In the genomic region with DNA sequence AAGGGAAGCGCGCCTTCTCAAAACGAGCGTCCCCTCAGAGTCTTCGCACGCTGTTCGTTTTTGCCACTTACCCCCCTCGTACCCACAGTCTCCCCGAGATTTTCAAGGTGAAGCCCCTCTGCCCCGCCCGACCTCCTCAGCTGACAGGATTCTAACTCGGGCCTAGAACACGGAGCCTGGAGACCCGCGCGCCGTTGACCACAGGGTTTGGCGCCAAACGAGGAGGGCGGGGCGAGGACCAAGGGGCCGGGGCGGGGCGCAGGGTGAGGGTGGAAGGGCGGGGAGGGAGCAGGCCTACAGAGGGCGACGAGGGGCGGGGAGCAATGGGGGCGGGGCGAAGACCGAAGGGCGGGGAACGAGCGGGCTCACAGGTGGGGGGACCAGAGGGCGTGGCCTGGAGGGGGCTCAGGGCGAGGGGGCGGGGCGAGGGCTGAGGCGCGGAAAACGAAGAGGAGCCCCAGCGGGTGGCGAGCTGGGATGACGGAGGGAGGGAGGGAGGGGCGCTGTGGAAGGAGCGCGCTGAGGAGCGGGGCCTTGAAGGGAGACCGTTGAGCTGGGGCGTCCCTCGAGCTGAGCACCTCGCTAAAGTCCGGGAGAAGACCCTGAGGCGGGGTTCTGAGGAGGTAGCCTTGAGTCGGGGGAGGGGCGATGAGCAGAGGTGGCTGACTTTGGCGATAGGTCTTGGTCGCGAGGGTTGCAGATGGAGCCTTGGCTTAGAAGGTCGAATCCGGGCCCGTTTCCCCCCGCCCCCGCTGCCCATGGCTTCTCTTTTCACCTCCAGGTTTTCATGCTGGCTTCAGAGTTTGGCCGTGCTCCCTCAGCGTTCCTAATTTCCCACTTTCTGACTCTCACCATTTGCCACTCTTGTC, we compare ENCODE assay signal across 8 cellular contexts. TPM values are rescaled to one million over a fixed set of nuclear protein-coding genes. Genes with fewer than 3 reads are reported as not detected.
DNase-seq lines count a peak whose midpoint lies in the region; ATAC-seq and TF ChIP-seq lines count a peak whose summit lies in the region.

TSS of gene DMC1 (minus strand) at position 212 of the 869 bp plus-strand sequence. CDS start 1,927 bp downstream, outside the sequence.

- H3K4me3 ChIP-seq in liver (ENCODE audit: low read depth in 1 of 3, low read length in 3 of 3) = peak within 1 kb of the TSS; percentile 20 to 77 (median 64)

- TF ChIP-seq POLR2A in GM10847 (IDR thresholded peaks at IDR 0.05; ENCODE audit: extremely low read depth, insufficient read length) = peak; percentile 34

- DNase-seq in NCI-H82 (lab: John Stamatoyannopoulos, UW) (peak; percentile 97), dermis blood vessel endothelial cell (peak; percentile 72)
- peak; percentile 98 for DNase-seq in activated CD4-positive, alpha-beta memory T cell treated with anti-CD3 and anti-CD28 coated beads, Interleukin-2, amount 10 ng/mL, durations not matched to agents 7 days and 5 days
- peak; percentile 99 for DNase-seq in stimulated activated CD4-positive, alpha-beta T cell treated with anti-CD3 and anti-CD28 coated beads, Interleukin-4, amount 100 ng/mL, for 1 hour

- no peaks in the 10 kb centered on the region for H3K36me3 ChIP-seq in liver (ENCODE audit: control insufficient read depth in 4 of 4, insufficient read depth in 3 of 4, low read depth in 1 of 4, low read length in 3 of 4)

- no peaks in the 10 kb centered on the region for H3K9me3 Mint-ChIP-seq in activated CD4-positive, alpha-beta memory T cell treated with anti-CD3 and anti-CD28 coated beads, Interleukin-2, amount 10 ng/mL, durations not matched to agents 7 days and 5 days

- peak within 1 kb of the TSS; percentile 89 for H3K4me3 Mint-ChIP-seq in activated CD4-positive, alpha-beta memory T cell treated with anti-CD3 and anti-CD28 coated beads, Interleukin-2, amount 10 ng/mL, durations not matched to agents 7 days and 5 days

- H3K4me1 Mint-ChIP-seq in activated CD4-positive, alpha-beta memory T cell treated with anti-CD3 and anti-CD28 coated beads, Interleukin-2, amount 10 ng/mL, durations not matched to agents 7 days and 5 days = peaks cover 23% of the 10 kb centered on the region

- H3K4me1 ChIP-seq in liver (ENCODE audit: control insufficient read depth in 4 of 4, insufficient read depth in 4 of 4, low read length in 3 of 4) = peaks cover 4 to 11% (median 8%) of the 10 kb centered on the region in 4 donors

- WGBS in liver = 1% methylated on average over 65 of the region's 66 CpGs

- TF ChIP-seq RAD21 in liver (IDR thresholded peaks at IDR 0.05) = peak in 1 of 2 donors; percentile 8

- ATAC-seq in HG03196 (IDR thresholded peaks at IDR 0.05; ENCODE audit: unreplicated experiment) (peak; percentile 51), HG03378 (IDR thresholded peaks at IDR 0.05; ENCODE audit: unreplicated experiment) (no peak)

- no peak within 1 kb of the TSS for H3K9ac ChIP-seq in liver (ENCODE audit: low read depth in 1 of 2, low read length in 2 of 2)

- CTCF ChIA-PET in activated CD4-positive, alpha-beta memory T cell treated with anti-CD3 and anti-CD28 coated beads, Interleukin-2, amount 10 ng/mL, durations not matched to agents 7 days and 5 days (lab: Charles Lee) = interaction anchor here (0.6 to 3.7 kb wide), 3 partner anchors 9 to 518 kb away, joined by 4 to 29 read pairs (median 9); no protein-coding TSS in a partner anchor

- no peaks in the 10 kb centered on the region for H3K27me3 ChIP-seq in liver (ENCODE audit: control insufficient read depth in 4 of 4, insufficient read depth in 4 of 4, low read length in 3 of 4)

- no peak within 1 kb of the TSS for H3K27ac ChIP-seq in liver (ENCODE audit: low read depth in 1 of 2, low read length in 2 of 2)

- H3K27ac Mint-ChIP-seq in activated CD4-positive, alpha-beta memory T cell treated with anti-CD3 and anti-CD28 coated beads, Interleukin-2, amount 10 ng/mL, durations not matched to agents 7 days and 5 days = peak within 1 kb of the TSS; percentile 93

- H3K36me3 Mint-ChIP-seq in activated CD4-positive, alpha-beta memory T cell treated with anti-CD3 and anti-CD28 coated beads, Interleukin-2, amount 10 ng/mL, durations not matched to agents 7 days and 5 days (ENCODE audit: low read depth) = no peaks in the 10 kb centered on the region

- TF ChIP-seq CTCF in liver (IDR thresholded peaks at IDR 0.05; ENCODE audit: low read depth, low read length, missing input control) = no peak

- POLR2A ChIA-PET in activated CD4-positive, alpha-beta memory T cell treated with anti-CD3 and anti-CD28 coated beads, Interleukin-2, amount 10 ng/mL, durations not matched to agents 7 days and 5 days (lab: Charles Lee) = interaction anchor here (0.7 to 3.6 kb wide), 17 partner anchors 16 to 749 kb away, joined by 3 to 18 read pairs (median 5); partner anchors contain the start of genes PICK1, RPL3 and TOMM22

- H3K27me3 Mint-ChIP-seq in activated CD4-positive, alpha-beta memory T cell treated with anti-CD3 and anti-CD28 coated beads, Interleukin-2, amount 10 ng/mL, durations not matched to agents 7 days and 5 days = peaks cover 2% of the 10 kb centered on the region

- H3K9me3 ChIP-seq in liver (ENCODE audit: control insufficient read depth in 4 of 4, low read length in 3 of 4) = no peaks in the 10 kb centered on the region

TF ChIP-seq in liver, 16 proteins besides CTCF, POLR2A, EP300 and RAD21:
- TF ChIP-seq HNF4G (IDR thresholded peaks at IDR 0.05) (no peak), FOXA1 (IDR thresholded peaks at IDR 0.05) (no peak), TAF1 (conservative IDR thresholded peaks at IDR 0.05) (no peak), NR2F2 (IDR thresholded peaks at IDR 0.05) (no peak), SP1 (IDR thresholded peaks at IDR 0.05) (no peak)
- TF ChIP-seq, protein P1, sequence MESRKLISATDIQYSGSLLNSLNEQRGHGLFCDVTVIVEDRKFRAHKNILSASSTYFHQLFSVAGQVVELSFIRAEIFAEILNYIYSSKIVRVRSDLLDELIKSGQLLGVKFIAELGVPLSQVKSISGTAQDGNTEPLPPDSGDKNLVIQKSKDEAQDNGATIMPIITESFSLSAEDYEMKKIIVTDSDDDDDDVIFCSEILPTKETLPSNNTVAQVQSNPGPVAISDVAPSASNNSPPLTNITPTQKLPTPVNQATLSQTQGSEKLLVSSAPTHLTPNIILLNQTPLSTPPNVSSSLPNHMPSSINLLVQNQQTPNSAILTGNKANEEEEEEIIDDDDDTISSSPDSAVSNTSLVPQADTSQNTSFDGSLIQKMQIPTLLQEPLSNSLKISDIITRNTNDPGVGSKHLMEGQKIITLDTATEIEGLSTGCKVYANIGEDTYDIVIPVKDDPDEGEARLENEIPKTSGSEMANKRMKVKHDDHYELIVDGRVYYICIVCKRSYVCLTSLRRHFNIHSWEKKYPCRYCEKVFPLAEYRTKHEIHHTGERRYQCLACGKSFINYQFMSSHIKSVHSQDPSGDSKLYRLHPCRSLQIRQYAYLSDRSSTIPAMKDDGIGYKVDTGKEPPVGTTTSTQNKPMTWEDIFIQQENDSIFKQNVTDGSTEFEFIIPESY (IDR thresholded peaks at IDR 0.05) = no peak

RNA-seq across cellular contexts. Expression of gene DMC1, which starts in this region (rescaled TPM):
- total RNA-seq in activated CD4-positive, alpha-beta memory T cell treated with anti-CD3 and anti-CD28 coated beads, Interleukin-2, amount 10 ng/mL, durations not matched to agents 7 days and 5 days = 10 to 100 TPM; 12.5 to 12.6 TPM
- total RNA-seq in dermis blood vessel endothelial cell (0.85 and 1.8 TPM in 2 replicates), liver (1 to 10 TPM in 1 of 2 donors, under 1 TPM in 1; 0.25 to 6.8 TPM)
- polyA plus RNA-seq in liver = 1 to 10 TPM in 1 of 2 donors, not detected in 1; 1.1 TPM
